In the genomic region with DNA sequence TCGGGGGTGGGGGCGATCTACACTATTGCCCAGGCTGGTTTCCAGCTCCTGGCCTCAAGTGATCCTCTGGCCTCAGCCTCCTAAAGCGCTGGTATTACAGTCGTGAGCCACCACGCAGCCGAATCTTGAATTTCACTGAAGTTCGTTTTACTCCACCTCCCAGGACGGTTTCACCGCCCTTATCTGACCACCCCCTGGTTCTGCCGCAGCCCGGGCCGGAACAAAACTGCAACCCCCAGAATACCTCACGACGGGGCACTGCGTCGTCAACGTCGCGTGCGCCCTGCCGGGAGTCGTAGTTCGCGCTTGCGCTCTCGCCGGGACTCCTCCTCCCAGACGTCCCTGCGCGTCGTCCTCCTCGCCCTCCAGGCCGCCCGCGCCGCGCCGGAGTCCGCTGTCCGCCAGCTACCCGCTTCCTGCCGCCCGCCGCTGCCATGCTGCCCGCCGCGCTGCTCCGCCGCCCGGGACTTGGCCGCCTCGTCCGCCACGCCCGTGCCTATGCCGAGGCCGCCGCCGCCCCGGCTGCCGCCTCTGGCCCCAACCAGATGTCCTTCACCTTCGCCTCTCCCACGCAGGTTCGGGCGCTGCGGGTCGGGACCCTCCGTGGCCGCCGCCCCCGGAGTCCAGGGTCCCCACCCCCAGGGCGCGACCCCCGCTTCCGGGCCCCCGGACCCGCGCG, we compare ENCODE assay signal across 8 cellular contexts. TPM values are rescaled to one million over a fixed set of nuclear protein-coding genes. Genes with fewer than 3 reads are reported as not detected.
DNase-seq lines count a peak whose midpoint lies in the region; ATAC-seq, FAIRE-seq and TF ChIP-seq lines count a peak whose summit lies in the region.

A gene (plus strand): TSS at position 335 of the 679 bp plus-strand sequence. CDS start 100 bp downstream, at position 435.

- H3K4me1 ChIP-seq in pancreas (peaks cover 46 to 51% (median 51%) of the 10 kb centered on the region in 3 donors), thyroid gland (peaks cover 55 to 77% of the 10 kb centered on the region in 2 donors)

- H3K9me3 ChIP-seq in pancreas = no peaks in the 10 kb centered on the region
- H3K9me3 ChIP-seq in thyroid gland = no peaks in the 10 kb centered on the region

- ATAC-seq in HG02623 (IDR thresholded peaks at IDR 0.05; ENCODE audit: unreplicated experiment) = peak; percentile 42
- ATAC-seq in Right ventricle myocardium inferior = peak; percentile 64
- ATAC-seq in pancreas = peak; percentile 59 to 80 (median 73)

- H3K27ac ChIP-seq in pancreas = peak within 1 kb of the TSS; percentile 76 to 83 (median 82)
- H3K27ac ChIP-seq in thyroid gland = peak within 1 kb of the TSS; percentile 90 to 94 (median 90)

- no peaks in the 10 kb centered on the region for H3K36me3 ChIP-seq in pancreas
- H3K36me3 ChIP-seq in thyroid gland = no peaks in the 10 kb centered on the region

- WGBS in pancreas, 2 donors = 1% methylated on average over 55 to 79 of the region's 79 CpGs
- 1 to 5% methylated on average over 11 to 27 of the region's 79 CpGs for WGBS in thyroid gland, 2 donors

- intact Hi-C loops in Right ventricle myocardium inferior (cut with DNase I) = loop anchor here (2.0 to 10.0 kb wide), 3 partner anchors 129 to 447 kb away; a partner anchor contains a TSS
- intact Hi-C loops in pancreas (cut with DNase I) = no loop called here
- intact Hi-C loops in thyroid gland (cut with DNase I) = no loop called here

- DNase-seq in NCI-H1436 treated with DMSO at 0.1 percent for 48 hours (lab: John Stamatoyannopoulos, UW) (peak; percentile 55), T follicular helper cell (ENCODE audit: low read depth) (peak; percentile 80), Right ventricle myocardium inferior (ENCODE audit: missing footprints) (peak; percentile 97), pancreas (peak; percentile 84 to 96 (median 94)), thyroid gland (peak; percentile 95)
- peak; percentile 77 for DNase-seq in activated naive CD8-positive, alpha-beta T cell treated with anti-CD3 and anti-CD28 coated beads, Interleukin-2, amount 50 U/mL, for 16 hours (ENCODE audit: low read depth, low spot score)

- FAIRE-seq in G401.6 (lab: Jason Lieb, UNC) = peak; percentile 86
- FAIRE-seq in pancreas (lab: Jason Lieb, UNC) = no peak

- H3K27me3 ChIP-seq in pancreas = no peaks in the 10 kb centered on the region
- no peaks in the 10 kb centered on the region for H3K27me3 ChIP-seq in thyroid gland

- H3K4me3 ChIP-seq in pancreas (peak within 1 kb of the TSS; percentile 62 to 98 (median 90)), thyroid gland (replicated peaks in 1 of 3) (peak within 1 kb of the TSS; percentile 48 to 90 (median 90))

- TF ChIP-seq POLR2A in thyroid gland (IDR thresholded peaks at IDR 0.05) = peak; percentile 26 to 87

- TF ChIP-seq CTCF in pancreas (IDR thresholded peaks at IDR 0.05) (no peak), thyroid gland (IDR thresholded peaks at IDR 0.05) (peak in 1 of 6 experiments; percentile 15)

RNA-seq across cellular contexts. Expression of the gene that starts here (rescaled TPM):
- 656 TPM for total RNA-seq in Right ventricle myocardium inferior
- total RNA-seq in pancreas = 100 to 1,000 TPM in 5 of 6 donors, 10 to 100 TPM in 1; 97.3 to 192 (median 149) TPM
- 100 to 1,000 TPM; 173 to 515 TPM for polyA plus RNA-seq in pancreas
- total RNA-seq in thyroid gland = 100 to 1,000 TPM in 1 of 4 donors, 10 to 100 TPM in 3; 39.2 to 182 (median 83.0) TPM

Comparison
In these comparisons a context has a peak if more than half of its experiments do, and no peak if none do; other contexts are left out.
1. Peak in every context shown above with its lines: DNase-seq, ATAC-seq, H3K4me3 ChIP-seq and H3K27ac ChIP-seq.